19 cellular contexts compared by ENCODE assay signal in genomic region chr5:14134086-14134485, GRCh38. TPM values are rescaled to one million over a fixed set of nuclear protein-coding genes. Genes with fewer than 3 reads are reported as not detected.
DNase-seq lines count a peak whose midpoint lies in the region; FAIRE-seq and TF ChIP-seq lines count a peak whose summit lies in the region.
"Had no signal": no experiment of that assay in that cellular context is flagged by ENCODE, and none has a peak within 500 bp of the region (broad histone marks: within the 10 kb centered on the region; RNA-seq: fewer than 3 reads in every experiment).

No MANE protein-coding gene starts in this region.

- H3K27me3 Mint-ChIP-seq in Calu3 (ENCODE audit: unreplicated experiment): peaks cover 29% of the 10 kb centered on the region

- H3K79me2 ChIP-seq in keratinocyte (ENCODE audit: control insufficient read depth, insufficient read depth, low read length): no peaks in the 10 kb centered on the region

- peaks cover 2% of the 10 kb centered on the region for H3K9me3 Mint-ChIP-seq in Calu3 (ENCODE audit: low read depth, unreplicated experiment)

- no TSS peak for BruUV-seq in Calu3 (replicated peaks; lab: Mats Ljungman, UMichigan)

- no peak overlapping the region for H2AFZ ChIP-seq in keratinocyte (ENCODE audit: control insufficient read depth, low read length)

- H3K4me1 ChIP-seq in HEK293 (ENCODE audit: control insufficient read depth, insufficient read depth, low read length): peaks cover 31% of the 10 kb centered on the region
- H3K4me1 ChIP-seq in keratinocyte (ENCODE audit: control insufficient read depth, extremely low read depth, insufficient read depth, low read length): no peaks in the 10 kb centered on the region

- H3K27ac ChIP-seq in HEK293 (ENCODE audit: extremely low read depth, low read depth, low read length) (no peak overlapping the region), keratinocyte (ENCODE audit: control insufficient read depth, insufficient read depth, low read length) (no peak overlapping the region)
- H3K27ac ChIP-seq: SJCRH30 had no signal

- dilution Hi-C loops in keratinocyte (cut with MboI; ENCODE audit: extremely low pct_ligation_motif_present, low sequenced_read_pairs): no loop called here

- no peaks in the 10 kb centered on the region for H3K4me1 Mint-ChIP-seq in Calu3 (ENCODE audit: low read depth, unreplicated experiment)
- H3K4me1 Mint-ChIP-seq: CD4-positive, CD25-positive, alpha-beta regulatory T cell had no signal

- H3K9ac ChIP-seq in keratinocyte (ENCODE audit: control insufficient read depth, extremely low read depth, insufficient read depth, low read length): no peak overlapping the region

- H3K36me3 ChIP-seq in HEK293 (ENCODE audit: control insufficient read depth in 2 of 2, insufficient read depth in 1 of 2, low read length in 2 of 2) (no peaks in the 10 kb centered on the region), keratinocyte (ENCODE audit: control insufficient read depth in 2 of 2, extremely low read depth in 1 of 2, insufficient read depth in 2 of 2, low read length in 2 of 2) (no peaks in the 10 kb centered on the region)
- H3K36me3 ChIP-seq: SJCRH30 had no signal

- no peak overlapping the region for H3K4me2 ChIP-seq in keratinocyte (ENCODE audit: control insufficient read depth, extremely low read depth, insufficient read depth, low read depth, low read length)

- no peak overlapping the region for H3K4me3 ChIP-seq in HEK293 (ENCODE audit: low read depth, low read length)
- H3K4me3 ChIP-seq in keratinocyte (ENCODE audit: control insufficient read depth in 2 of 3, extremely low read depth in 1 of 3, insufficient read depth in 2 of 3, low read depth in 1 of 3, low read length in 3 of 3): no peak overlapping the region
- H3K4me3 ChIP-seq: SJCRH30 had no signal

- H3K9me3 ChIP-seq in HEK293 (ENCODE audit: control insufficient read depth, insufficient read depth, low read depth, low read length) (no peaks in the 10 kb centered on the region; the same call in 1 of the 2 replicates), keratinocyte (ENCODE audit: control insufficient read depth, low read depth, low read length) (no peaks in the 10 kb centered on the region)
- H3K9me3 ChIP-seq: SJCRH30 had no signal

- POLR2A ChIA-PET in HEK293 (lab: Yijun Ruan, JAX): interaction anchor here (0.5 kb wide), 1 partner anchor 25 kb away, joined by 3 read pairs; no protein-coding TSS in a partner anchor

- CTCF ChIA-PET in HEK293 (lab: Yijun Ruan, JAX): interaction anchor here (0.7 to 1.8 kb wide), 4 partner anchors 9 to 136 kb away, joined by 3 to 6 read pairs (median 4); partner anchors contain the start of gene TRIO
- CTCF ChIA-PET in Calu3 (lab: Charles Lee): no interaction called here

- no peak overlapping the region for H3K27ac Mint-ChIP-seq in Calu3 (ENCODE audit: unreplicated experiment)
- H3K27ac Mint-ChIP-seq: CD4-positive, CD25-positive, alpha-beta regulatory T cell; HFFc6 had no signal

- FAIRE-seq in keratinocyte (lab: Jason Lieb, UNC): peak; percentile 23
- FAIRE-seq: D721Med, H1 had no signal

- no peak overlapping the region for H3K4me3 Mint-ChIP-seq in Calu3 (ENCODE audit: low read depth, unreplicated experiment)
- H3K4me3 Mint-ChIP-seq: CD4-positive, CD25-positive, alpha-beta regulatory T cell; HFFc6 had no signal

- no peak for TF ChIP-seq CTCF in HEK293 (tag by site-specific recombination; IDR thresholded peaks at IDR 0.05)
- TF ChIP-seq CTCF in keratinocyte (optimal IDR thresholded peaks at IDR 0.05 in 1 of 3, IDR thresholded peaks at IDR 0.05 in 1 of 3, conservative IDR thresholded peaks at IDR 0.05 in 1 of 3; ENCODE audit: extremely low read depth in 1 of 3, insufficient read depth in 2 of 3, low read length in 3 of 3): no peak
- TF ChIP-seq CTCF in Calu3 (IDR thresholded peaks at IDR 0.05; ENCODE audit: unreplicated experiment): no peak

- DNase-seq in DMS53 (lab: John Stamatoyannopoulos, UW) (peak; percentile 67), NCI-H345 treated with DMSO at 0.1 percent for 48 hours (lab: John Stamatoyannopoulos, UW; ENCODE audit: unreplicated experiment) (peak; percentile 94), keratinocyte (ENCODE audit: low read depth, low spot score) (no peak), NCI-H1694 treated with DMSO at 0.1 percent for 48 hours (lab: John Stamatoyannopoulos, UW) (no peak), activated T-cell treated with anti-CD3 and anti-CD28 coated beads for 4 hours (no peak), Calu3 (no peak)
- DNase-seq: ACHN; CD4-positive, CD25-positive, alpha-beta regulatory T cell; HFFc6; KBM-7; NCI-H1105; NCI-H187; NCI-H226; NCI-H82; SJCRH30; SW 1271 had no signal

- no peaks in the 10 kb centered on the region for H3K27me3 ChIP-seq in keratinocyte (ENCODE audit: control insufficient read depth, extremely low read depth, insufficient read depth, low read length)
- H3K27me3 ChIP-seq: SJCRH30 had no signal

- intact Hi-C loops in Calu3 (cut with micrococcal nuclease; ENCODE audit: unreplicated experiment): no loop called here

- no peaks in the 10 kb centered on the region for H4K20me1 ChIP-seq in keratinocyte (ENCODE audit: control insufficient read depth, extremely low read depth, insufficient read depth, low read length)

- H3K36me3 Mint-ChIP-seq in Calu3 (ENCODE audit: insufficient read depth, unreplicated experiment): no peaks in the 10 kb centered on the region
- H3K36me3 Mint-ChIP-seq: CD4-positive, CD25-positive, alpha-beta regulatory T cell had no signal

- no peaks in the 10 kb centered on the region for H3K9me1 ChIP-seq in keratinocyte (ENCODE audit: control insufficient read depth, extremely low read depth, insufficient read depth, low read length)

TF ChIP-seq in HEK293, 187 proteins besides CTCF, POLR2A, EP300 and RAD21:
- no peak for TF ChIP-seq ZNF768 (tag by site-specific recombination; IDR thresholded peaks at IDR 0.05)
- 0 out of 2 replicates have a peak, but pooled peaks have one; percentile 21 for TF ChIP-seq FEZF1 (tag by site-specific recombination; IDR thresholded peaks at IDR 0.05)

RNA-seq across cellular contexts. Expression of gene TRIO, which starts 9.1 kb away (rescaled TPM):
- 56.6 to 72.1 TPM (median 57.2 TPM) in 3 replicates for polyA plus RNA-seq in keratinocyte
- 54.4 TPM for polyA plus RNA-seq in keratinocyte (2011; ENCODE audit: low read depth)
- 42.3 and 46.0 TPM in 2 replicates for polyA plus RNA-seq in keratinocyte (2011; cell fraction: cytosol; rRNA removed)
- polyA plus RNA-seq in keratinocyte (2011; cell fraction: nucleus; rRNA removed): 227 and 249 TPM in 2 replicates
- polyA plus RNA-seq in keratinocyte (2012; ENCODE audit: low replicate concordance): 33.9 and 54.9 TPM in 2 replicates
- polyA minus RNA-seq in keratinocyte: 358 to 455 TPM (median 446 TPM) in 3 replicates
- 73.3 TPM for polyA minus RNA-seq in keratinocyte (2011; cell fraction: cytosol; rRNA and poly(A)+ RNA removed)
- polyA minus RNA-seq in keratinocyte (2011; cell fraction: nucleus; rRNA and poly(A)+ RNA removed): 348 and 654 TPM in 2 replicates
- total RNA-seq in Calu3 (2022): 150 and 183 TPM in 2 replicates

Comparison
In these comparisons a context has a peak if more than half of its experiments do, and no peak if none do; other contexts are left out.
1. DNase-seq: peak in DMS53 (single experiment) and NCI-H345 treated with DMSO at 0.1 percent for 48 hours (single experiment); none in keratinocyte (single experiment), NCI-H1694 treated with DMSO at 0.1 percent for 48 hours (single experiment), activated T-cell treated with anti-CD3 and anti-CD28 coated beads for 4 hours (single experiment) and Calu3 (single experiment).